ENCODE assay signal across 9 cellular contexts in the genomic region with DNA sequence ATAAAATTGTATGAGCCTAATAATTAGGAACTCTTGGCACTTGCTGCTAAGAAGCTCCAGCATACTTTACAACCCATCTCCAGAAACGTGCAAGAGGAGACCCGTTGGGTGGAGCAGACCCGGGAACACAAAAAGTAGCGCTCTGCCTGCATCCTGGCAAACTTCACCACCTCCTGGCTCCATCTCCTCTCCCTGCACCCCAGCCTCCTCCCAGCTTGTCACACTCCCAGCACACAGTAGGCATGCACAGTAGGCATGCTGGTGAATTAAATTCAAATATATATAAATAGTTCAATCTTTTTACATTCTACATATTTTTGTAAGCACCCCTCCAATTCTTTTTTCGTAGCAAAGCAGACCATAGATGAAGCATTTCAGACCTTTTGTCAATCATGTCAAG. TPM values are rescaled to one million over a fixed set of nuclear protein-coding genes. Genes with fewer than 3 reads are reported as not detected.
DNase-seq lines count a peak whose midpoint lies in the region; ATAC-seq, FAIRE-seq and TF ChIP-seq lines count a peak whose summit lies in the region.
"Had no signal": no experiment of that assay in that cellular context is flagged by ENCODE, and none has a peak within 500 bp of the region (broad histone marks: within the 10 kb centered on the region; RNA-seq: fewer than 3 reads in every experiment).

No MANE protein-coding gene starts in this region.

- no peak for TF ChIP-seq CTCF in CD8-positive, alpha-beta T cell (IDR thresholded peaks at IDR 0.05)
- TF ChIP-seq CTCF in OCI-LY3 (IDR thresholded peaks at IDR 0.05; ENCODE audit: low read depth, low read length) (no peak), endothelial cell of umbilical vein (IDR thresholded peaks at IDR 0.05; ENCODE audit: extremely low read depth in 1 of 2, insufficient read depth in 1 of 2, low read depth in 1 of 2, low read length in 2 of 2) (no peak), pancreas (IDR thresholded peaks at IDR 0.05) (no peak)

- H3K4me3 Mint-ChIP-seq in CD8-positive, alpha-beta T cell: peak overlapping the region; percentile 84

- H3K36me3 Mint-ChIP-seq in CD8-positive, alpha-beta T cell: no peaks in the 10 kb centered on the region

- CTCF ChIA-PET in CD8-positive, alpha-beta T cell (lab: Charles Lee): interaction anchor here (1.3 kb wide), 1 partner anchor 19 kb away, joined by 6 read pairs; no protein-coding TSS in a partner anchor
- CTCF ChIA-PET in endothelial cell of umbilical vein (lab: Charles Lee): interaction anchor here (1.1 to 1.4 kb wide), 2 partner anchors 38 to 42 kb away, joined by 3 to 4 read pairs; a partner anchor contains a TSS

- intact Hi-C loops in CD8-positive, alpha-beta T cell (cut with DNase I, micrococcal nuclease): no loop called here
- intact Hi-C loops in endothelial cell of umbilical vein (cut with micrococcal nuclease): loop anchor here (5.0 kb wide), 2 partner anchors 35 to 85 kb away; a partner anchor contains a TSS
- intact Hi-C loops in pancreas (cut with DNase I): no loop called here

- TF ChIP-seq POLR2A in endothelial cell of umbilical vein (IDR thresholded peaks at IDR 0.05; ENCODE audit: low read depth, low read length): no peak

- H3K4me1 ChIP-seq in CD8-positive, alpha-beta T cell (ENCODE audit: insufficient read depth, low read length): peaks cover 4% of the 10 kb centered on the region
- 0 out of 2 replicates have a peak, but pooled peaks cover 3% of the 10 kb centered on the region for H3K4me1 ChIP-seq in OCI-LY3 (ENCODE audit: low read length)
- H3K4me1 ChIP-seq in endothelial cell of umbilical vein (ENCODE audit: control insufficient read depth, extremely low read depth, insufficient read depth, low read length): peaks cover 11% of the 10 kb centered on the region
- H3K4me1 ChIP-seq in pancreas: no peaks in the 10 kb centered on the region

- H3K27ac Mint-ChIP-seq in CD8-positive, alpha-beta T cell: no peak overlapping the region

- H3K4me2 ChIP-seq in OCI-LY3 (ENCODE audit: low read length): peak overlapping the region; percentile 98
- peak overlapping the region; percentile 88 for H3K4me2 ChIP-seq in endothelial cell of umbilical vein (ENCODE audit: insufficient read depth, low read length)

- POLR2A ChIA-PET in CD8-positive, alpha-beta T cell (lab: Charles Lee): no interaction called here
- POLR2A ChIA-PET in endothelial cell of umbilical vein (lab: Charles Lee): no interaction called here

- H3K27me3 ChIP-seq in CD8-positive, alpha-beta T cell (ENCODE audit: insufficient read depth, low read length): no peaks in the 10 kb centered on the region
- H3K27me3 ChIP-seq in OCI-LY3 (ENCODE audit: low read depth, low read length) (peaks cover 7% of the 10 kb centered on the region; the same call in 1 of the 2 replicates), endothelial cell of umbilical vein (ENCODE audit: control insufficient read depth in 2 of 2, insufficient read depth in 2 of 2, low read length in 2 of 2) (no peaks in the 10 kb centered on the region), pancreas (no peaks in the 10 kb centered on the region)

- H3K9me3 Mint-ChIP-seq in CD8-positive, alpha-beta T cell: no peaks in the 10 kb centered on the region

- no peak for DNase-seq in CD8-positive, alpha-beta T cell
- DNase-seq in endothelial cell of umbilical vein (ENCODE audit: low read depth, low spot score) (no peak), pancreas (no peak), NCI-H510A (lab: John Stamatoyannopoulos, UW) (no peak), occipital lobe (lab: John Stamatoyannopoulos, UW) (no peak)
- DNase-seq: NCI-H1048 had no signal

- H3K9ac ChIP-seq in OCI-LY3 (ENCODE audit: low read length) (peak overlapping the region; percentile 68), endothelial cell of umbilical vein (replicated peaks; ENCODE audit: extremely low read depth, insufficient read depth, low read length) (peak overlapping the region; percentile 83)

- BruUV-seq in endothelial cell of umbilical vein (replicated peaks; lab: Mats Ljungman, UMichigan): no TSS peak

- H3K79me2 ChIP-seq in OCI-LY3 (ENCODE audit: low read length) (no peaks in the 10 kb centered on the region), endothelial cell of umbilical vein (ENCODE audit: control insufficient read depth, insufficient read depth, low read length) (no peaks in the 10 kb centered on the region)

- H3K27me3 Mint-ChIP-seq in CD8-positive, alpha-beta T cell (ENCODE audit: low read depth): peaks cover 10% of the 10 kb centered on the region

- H3K4me3 ChIP-seq in CD8-positive, alpha-beta T cell (ENCODE audit: low read depth, low read length): no peak overlapping the region
- H3K4me3 ChIP-seq in OCI-LY3 (ENCODE audit: low read length): peak overlapping the region; percentile 86
- H3K4me3 ChIP-seq in endothelial cell of umbilical vein (replicated peaks in 1 of 3; ENCODE audit: insufficient read depth in 1 of 3, low read depth in 1 of 3, low read length in 3 of 3): peak overlapping the region in 2 of 3 experiments; percentile 48 to 78
- peak overlapping the region in 3 of 4 donors; percentile 70 to 84 (median 81) for H3K4me3 ChIP-seq in pancreas

- no peak overlapping the region for H3K27ac ChIP-seq in CD8-positive, alpha-beta T cell (ENCODE audit: low read depth, low read length)
- no peak overlapping the region for H3K27ac ChIP-seq in OCI-LY3 (ENCODE audit: low read length)
- H3K27ac ChIP-seq in endothelial cell of umbilical vein (ENCODE audit: insufficient read depth, low read depth, low read length): no peak overlapping the region
- peak overlapping the region in 3 of 4 donors; percentile 56 to 89 (median 82) for H3K27ac ChIP-seq in pancreas

- ATAC-seq in CD8-positive, alpha-beta T cell: no peak
- no peak for ATAC-seq in pancreas
- no peak for ATAC-seq in HG02798 (IDR thresholded peaks at IDR 0.05; ENCODE audit: poor library complexity, unreplicated experiment)
- no peak for ATAC-seq in GM18498 (IDR thresholded peaks at IDR 0.05; ENCODE audit: unreplicated experiment)

- no peak for FAIRE-seq in endothelial cell of umbilical vein (lab: Jason Lieb, UNC)
- FAIRE-seq in pancreas (lab: Jason Lieb, UNC): no peak

- WGBS in pancreas, 2 donors: 40 to 46% methylated on average over 5 of the region's 5 CpGs

- no peaks in the 10 kb centered on the region for H3K9me3 ChIP-seq in CD8-positive, alpha-beta T cell (ENCODE audit: low read length)
- H3K9me3 ChIP-seq in OCI-LY3 (ENCODE audit: insufficient read depth, low read length): no peaks in the 10 kb centered on the region
- H3K9me3 ChIP-seq in endothelial cell of umbilical vein (replicated peaks; ENCODE audit: control insufficient read depth, insufficient read depth, low read length): no peaks in the 10 kb centered on the region
- no peaks in the 10 kb centered on the region for H3K9me3 ChIP-seq in pancreas

- H3K9me1 ChIP-seq in endothelial cell of umbilical vein (replicated peaks; ENCODE audit: control insufficient read depth, extremely low read depth, insufficient read depth, low read length): no peaks in the 10 kb centered on the region

- dilution Hi-C loops in endothelial cell of umbilical vein (cut with MboI; ENCODE audit: extremely low pct_ligation_motif_present, low sequenced_read_pairs): no loop called here

- H2AFZ ChIP-seq in OCI-LY3 (ENCODE audit: low read depth, low read length) (peak overlapping the region; percentile 84; the same call in 1 of the 2 replicates), endothelial cell of umbilical vein (ENCODE audit: low read depth, low read length) (no peak overlapping the region)

- no peaks in the 10 kb centered on the region for H4K20me1 ChIP-seq in OCI-LY3 (ENCODE audit: insufficient read depth, low read length)
- no peaks in the 10 kb centered on the region for H4K20me1 ChIP-seq in endothelial cell of umbilical vein (replicated peaks; ENCODE audit: control insufficient read depth, extremely low read depth, insufficient read depth, low read length)

- H3K36me3 ChIP-seq in CD8-positive, alpha-beta T cell (ENCODE audit: insufficient read depth, low read length): no peaks in the 10 kb centered on the region
- no peaks in the 10 kb centered on the region for H3K36me3 ChIP-seq in OCI-LY3 (replicated peaks; ENCODE audit: low read depth, low read length)
- no peaks in the 10 kb centered on the region for H3K36me3 ChIP-seq in endothelial cell of umbilical vein (ENCODE audit: control insufficient read depth in 2 of 2, extremely low read depth in 1 of 2, insufficient read depth in 2 of 2, low read length in 2 of 2)
- H3K36me3 ChIP-seq in pancreas: no peaks in the 10 kb centered on the region

- H3K4me1 Mint-ChIP-seq in CD8-positive, alpha-beta T cell (ENCODE audit: low read depth): peaks cover 10% of the 10 kb centered on the region

RNA-seq across cellular contexts. Expression of a gene that starts 1.2 kb away (rescaled TPM):
- 1 to 10 TPM; 1.0 to 2.3 TPM for total RNA-seq in CD8-positive, alpha-beta T cell
- 38.4 and 38.6 TPM in 2 replicates for total RNA-seq in endothelial cell of umbilical vein
- polyA plus RNA-seq in endothelial cell of umbilical vein: 16.1 and 16.3 TPM in 2 replicates
- 12.5 and 13.9 TPM in 2 replicates for polyA plus RNA-seq in endothelial cell of umbilical vein (2011; cell fraction: cytosol; rRNA removed)
- polyA plus RNA-seq in endothelial cell of umbilical vein (2011; cell fraction: nucleus; rRNA removed): 33.1 and 33.8 TPM in 2 replicates
- polyA plus RNA-seq in endothelial cell of umbilical vein (2012): 19.3 and 21.7 TPM in 2 replicates
- 57.9 and 81.7 TPM in 2 replicates for polyA minus RNA-seq in endothelial cell of umbilical vein
- 26.2 TPM for polyA minus RNA-seq in endothelial cell of umbilical vein (2011; cell fraction: cytosol; rRNA and poly(A)+ RNA removed)
- polyA minus RNA-seq in endothelial cell of umbilical vein (2011; cell fraction: nucleus; rRNA and poly(A)+ RNA removed): 29.0 and 42.3 TPM in 2 replicates
- 10 to 100 TPM; 11.3 to 34.4 (median 16.5) TPM for total RNA-seq in pancreas
- 10 to 100 TPM; 15.2 to 16.4 TPM for polyA plus RNA-seq in pancreas
- 15.4 TPM for total RNA-seq in occipital lobe

RNA-seq across cellular contexts. Expression of a gene that starts 33.3 kb away (rescaled TPM):
- 10 to 100 TPM; 91.2 to 91.6 TPM for total RNA-seq in CD8-positive, alpha-beta T cell
- total RNA-seq in endothelial cell of umbilical vein (146 and 185 TPM in 2 replicates), pancreas (100 to 1,000 TPM; 106 to 146 (median 132) TPM), occipital lobe (266 TPM)
- polyA plus RNA-seq in endothelial cell of umbilical vein (236 and 261 TPM in 2 replicates), pancreas (100 to 1,000 TPM; 216 to 287 TPM)
- polyA plus RNA-seq in endothelial cell of umbilical vein (2011; cell fraction: cytosol; rRNA removed): 147 and 185 TPM in 2 replicates
- polyA plus RNA-seq in endothelial cell of umbilical vein (2011; cell fraction: nucleus; rRNA removed): 69.6 and 80.2 TPM in 2 replicates
- polyA plus RNA-seq in endothelial cell of umbilical vein (2012): 191 and 195 TPM in 2 replicates
- polyA minus RNA-seq in endothelial cell of umbilical vein: 101 and 102 TPM in 2 replicates
- polyA minus RNA-seq in endothelial cell of umbilical vein (2011; cell fraction: cytosol; rRNA and poly(A)+ RNA removed): 108 TPM
- polyA minus RNA-seq in endothelial cell of umbilical vein (2011; cell fraction: nucleus; rRNA and poly(A)+ RNA removed): 14.6 and 16.9 TPM in 2 replicates

RNA-seq across cellular contexts. Expression of a gene that starts 41.6 kb away (rescaled TPM):
- total RNA-seq in CD8-positive, alpha-beta T cell: 10 to 100 TPM; 16.4 to 19.5 TPM
- 73.6 and 85.3 TPM in 2 replicates for total RNA-seq in endothelial cell of umbilical vein
- 107 and 108 TPM in 2 replicates for polyA plus RNA-seq in endothelial cell of umbilical vein
- 99.3 and 105 TPM in 2 replicates for polyA plus RNA-seq in endothelial cell of umbilical vein (2011; cell fraction: cytosol; rRNA removed)
- 48.1 and 56.3 TPM in 2 replicates for polyA plus RNA-seq in endothelial cell of umbilical vein (2011; cell fraction: nucleus; rRNA removed)
- polyA plus RNA-seq in endothelial cell of umbilical vein (2012): 60.1 and 66.7 TPM in 2 replicates
- 230 and 342 TPM in 2 replicates for polyA minus RNA-seq in endothelial cell of umbilical vein
- polyA minus RNA-seq in endothelial cell of umbilical vein (2011; cell fraction: cytosol; rRNA and poly(A)+ RNA removed): 61.2 TPM
- 40.9 and 53.3 TPM in 2 replicates for polyA minus RNA-seq in endothelial cell of umbilical vein (2011; cell fraction: nucleus; rRNA and poly(A)+ RNA removed)
- 10 to 100 TPM; 36.3 to 55.2 (median 44.5) TPM for total RNA-seq in pancreas
- polyA plus RNA-seq in pancreas: 10 to 100 TPM; 23.7 to 33.2 TPM
- total RNA-seq in occipital lobe: 415 TPM

Comparison
In these comparisons a context has a peak if more than half of its experiments do, and no peak if none do; other contexts are left out.
1. H3K27ac ChIP-seq: peak in pancreas (3 of 4); none in CD8-positive, alpha-beta T cell (single experiment), OCI-LY3 (single experiment) and endothelial cell of umbilical vein (single experiment).